Comparison of ENCODE assay signal across 1 cellular context in the genomic region with DNA sequence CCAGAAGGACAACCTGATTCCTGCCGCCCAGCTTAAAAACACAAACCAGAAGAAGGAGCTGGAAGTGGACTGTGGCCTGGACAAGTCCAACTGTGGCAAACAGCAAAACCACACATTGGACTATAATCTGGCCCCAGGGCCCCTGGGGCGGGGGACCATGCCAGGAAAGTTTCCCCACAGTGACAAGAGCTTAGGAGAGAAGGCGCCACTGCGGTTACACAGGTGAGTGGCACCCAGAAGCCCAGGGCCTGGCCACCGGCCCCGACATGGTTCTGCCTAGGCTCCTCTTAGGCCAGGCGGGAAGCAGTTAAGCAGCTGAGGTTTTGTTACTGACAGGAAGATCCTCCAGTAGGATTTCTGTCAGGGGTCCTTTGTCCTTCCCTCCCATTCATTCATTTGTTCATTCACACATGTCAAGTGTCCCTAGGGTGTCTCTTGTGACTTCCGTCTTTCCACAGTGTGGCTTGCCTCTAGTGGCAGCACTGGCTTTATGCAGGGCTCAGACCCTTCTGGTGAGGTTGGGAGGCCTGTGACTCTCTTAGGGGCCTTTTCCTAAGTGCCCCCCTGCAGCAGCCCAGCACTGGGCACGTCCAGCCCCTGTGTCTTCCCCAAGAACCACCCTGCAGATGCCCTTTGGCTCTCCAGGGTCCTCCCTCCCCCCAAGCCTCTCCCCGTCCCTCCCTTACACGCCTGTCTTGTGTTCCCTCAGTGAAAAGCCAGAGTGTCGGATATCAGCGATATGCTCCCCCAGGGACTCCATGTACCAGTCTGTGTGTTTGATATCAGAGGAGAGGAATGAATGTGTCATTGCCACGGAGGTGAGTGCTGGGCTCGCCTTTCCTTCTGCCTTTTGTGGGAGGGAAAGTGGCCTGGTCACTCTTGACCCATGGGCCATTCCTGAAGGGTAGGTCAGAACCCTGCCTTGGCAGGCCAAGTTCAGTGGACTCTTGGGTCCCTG.
TF ChIP-seq lines count a peak whose summit lies in the region.

No MANE protein-coding gene starts in this region.

TF ChIP-seq in HepG2, 621 proteins besides CTCF, POLR2A, EP300 and RAD21 (continued from another document and continues in another):
- TF ChIP-seq, protein P1, sequence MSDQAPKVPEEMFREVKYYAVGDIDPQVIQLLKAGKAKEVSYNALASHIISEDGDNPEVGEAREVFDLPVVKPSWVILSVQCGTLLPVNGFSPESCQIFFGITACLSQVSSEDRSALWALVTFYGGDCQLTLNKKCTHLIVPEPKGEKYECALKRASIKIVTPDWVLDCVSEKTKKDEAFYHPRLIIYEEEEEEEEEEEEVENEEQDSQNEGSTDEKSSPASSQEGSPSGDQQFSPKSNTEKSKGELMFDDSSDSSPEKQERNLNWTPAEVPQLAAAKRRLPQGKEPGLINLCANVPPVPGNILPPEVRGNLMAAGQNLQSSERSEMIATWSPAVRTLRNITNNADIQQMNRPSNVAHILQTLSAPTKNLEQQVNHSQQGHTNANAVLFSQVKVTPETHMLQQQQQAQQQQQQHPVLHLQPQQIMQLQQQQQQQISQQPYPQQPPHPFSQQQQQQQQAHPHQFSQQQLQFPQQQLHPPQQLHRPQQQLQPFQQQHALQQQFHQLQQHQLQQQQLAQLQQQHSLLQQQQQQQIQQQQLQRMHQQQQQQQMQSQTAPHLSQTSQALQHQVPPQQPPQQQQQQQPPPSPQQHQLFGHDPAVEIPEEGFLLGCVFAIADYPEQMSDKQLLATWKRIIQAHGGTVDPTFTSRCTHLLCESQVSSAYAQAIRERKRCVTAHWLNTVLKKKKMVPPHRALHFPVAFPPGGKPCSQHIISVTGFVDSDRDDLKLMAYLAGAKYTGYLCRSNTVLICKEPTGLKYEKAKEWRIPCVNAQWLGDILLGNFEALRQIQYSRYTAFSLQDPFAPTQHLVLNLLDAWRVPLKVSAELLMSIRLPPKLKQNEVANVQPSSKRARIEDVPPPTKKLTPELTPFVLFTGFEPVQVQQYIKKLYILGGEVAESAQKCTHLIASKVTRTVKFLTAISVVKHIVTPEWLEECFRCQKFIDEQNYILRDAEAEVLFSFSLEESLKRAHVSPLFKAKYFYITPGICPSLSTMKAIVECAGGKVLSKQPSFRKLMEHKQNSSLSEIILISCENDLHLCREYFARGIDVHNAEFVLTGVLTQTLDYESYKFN (CRISPR knock-in tag; conservative IDR thresholded peaks at IDR 0.05), result peak; percentile 84
- TF ChIP-seq NR2F6 (IDR thresholded peaks at IDR 0.05), result no peak
- TF ChIP-seq NR2F6 (CRISPR knock-in tag; IDR thresholded peaks at IDR 0.05), result peak; percentile 18; the same call in 1 of the 2 replicates
- TF ChIP-seq ZNF367 (CRISPR knock-in tag; IDR thresholded peaks at IDR 0.05; ENCODE audit: borderline replicate concordance), result no peak
- TF ChIP-seq, protein P2, sequence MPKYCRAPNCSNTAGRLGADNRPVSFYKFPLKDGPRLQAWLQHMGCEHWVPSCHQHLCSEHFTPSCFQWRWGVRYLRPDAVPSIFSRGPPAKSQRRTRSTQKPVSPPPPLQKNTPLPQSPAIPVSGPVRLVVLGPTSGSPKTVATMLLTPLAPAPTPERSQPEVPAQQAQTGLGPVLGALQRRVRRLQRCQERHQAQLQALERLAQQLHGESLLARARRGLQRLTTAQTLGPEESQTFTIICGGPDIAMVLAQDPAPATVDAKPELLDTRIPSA (CRISPR knock-in tag; IDR thresholded peaks at IDR 0.05; ENCODE audit: borderline replicate concordance), result no peak
- no peak for TF ChIP-seq MTF1 (CRISPR knock-in tag; IDR thresholded peaks at IDR 0.05)
- TF ChIP-seq, protein P3, sequence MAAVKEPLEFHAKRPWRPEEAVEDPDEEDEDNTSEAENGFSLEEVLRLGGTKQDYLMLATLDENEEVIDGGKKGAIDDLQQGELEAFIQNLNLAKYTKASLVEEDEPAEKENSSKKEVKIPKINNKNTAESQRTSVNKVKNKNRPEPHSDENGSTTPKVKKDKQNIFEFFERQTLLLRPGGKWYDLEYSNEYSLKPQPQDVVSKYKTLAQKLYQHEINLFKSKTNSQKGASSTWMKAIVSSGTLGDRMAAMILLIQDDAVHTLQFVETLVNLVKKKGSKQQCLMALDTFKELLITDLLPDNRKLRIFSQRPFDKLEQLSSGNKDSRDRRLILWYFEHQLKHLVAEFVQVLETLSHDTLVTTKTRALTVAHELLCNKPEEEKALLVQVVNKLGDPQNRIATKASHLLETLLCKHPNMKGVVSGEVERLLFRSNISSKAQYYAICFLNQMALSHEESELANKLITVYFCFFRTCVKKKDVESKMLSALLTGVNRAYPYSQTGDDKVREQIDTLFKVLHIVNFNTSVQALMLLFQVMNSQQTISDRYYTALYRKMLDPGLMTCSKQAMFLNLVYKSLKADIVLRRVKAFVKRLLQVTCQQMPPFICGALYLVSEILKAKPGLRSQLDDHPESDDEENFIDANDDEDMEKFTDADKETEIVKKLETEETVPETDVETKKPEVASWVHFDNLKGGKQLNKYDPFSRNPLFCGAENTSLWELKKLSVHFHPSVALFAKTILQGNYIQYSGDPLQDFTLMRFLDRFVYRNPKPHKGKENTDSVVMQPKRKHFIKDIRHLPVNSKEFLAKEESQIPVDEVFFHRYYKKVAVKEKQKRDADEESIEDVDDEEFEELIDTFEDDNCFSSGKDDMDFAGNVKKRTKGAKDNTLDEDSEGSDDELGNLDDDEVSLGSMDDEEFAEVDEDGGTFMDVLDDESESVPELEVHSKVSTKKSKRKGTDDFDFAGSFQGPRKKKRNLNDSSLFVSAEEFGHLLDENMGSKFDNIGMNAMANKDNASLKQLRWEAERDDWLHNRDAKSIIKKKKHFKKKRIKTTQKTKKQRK (IDR thresholded peaks at IDR 0.05; ENCODE audit: low read length), result no peak
- TF ChIP-seq, protein P4, sequence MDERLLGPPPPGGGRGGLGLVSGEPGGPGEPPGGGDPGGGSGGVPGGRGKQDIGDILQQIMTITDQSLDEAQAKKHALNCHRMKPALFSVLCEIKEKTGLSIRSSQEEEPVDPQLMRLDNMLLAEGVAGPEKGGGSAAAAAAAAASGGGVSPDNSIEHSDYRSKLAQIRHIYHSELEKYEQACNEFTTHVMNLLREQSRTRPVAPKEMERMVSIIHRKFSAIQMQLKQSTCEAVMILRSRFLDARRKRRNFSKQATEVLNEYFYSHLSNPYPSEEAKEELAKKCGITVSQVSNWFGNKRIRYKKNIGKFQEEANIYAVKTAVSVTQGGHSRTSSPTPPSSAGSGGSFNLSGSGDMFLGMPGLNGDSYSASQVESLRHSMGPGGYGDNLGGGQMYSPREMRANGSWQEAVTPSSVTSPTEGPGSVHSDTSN (CRISPR knock-in tag; IDR thresholded peaks at IDR 0.05), result peak; percentile 53; the same call in 1 of the 2 replicates
- no peak for TF ChIP-seq ZNF282 (IDR thresholded peaks at IDR 0.05; ENCODE audit: partially characterized antibody)
- TF ChIP-seq, protein P5, sequence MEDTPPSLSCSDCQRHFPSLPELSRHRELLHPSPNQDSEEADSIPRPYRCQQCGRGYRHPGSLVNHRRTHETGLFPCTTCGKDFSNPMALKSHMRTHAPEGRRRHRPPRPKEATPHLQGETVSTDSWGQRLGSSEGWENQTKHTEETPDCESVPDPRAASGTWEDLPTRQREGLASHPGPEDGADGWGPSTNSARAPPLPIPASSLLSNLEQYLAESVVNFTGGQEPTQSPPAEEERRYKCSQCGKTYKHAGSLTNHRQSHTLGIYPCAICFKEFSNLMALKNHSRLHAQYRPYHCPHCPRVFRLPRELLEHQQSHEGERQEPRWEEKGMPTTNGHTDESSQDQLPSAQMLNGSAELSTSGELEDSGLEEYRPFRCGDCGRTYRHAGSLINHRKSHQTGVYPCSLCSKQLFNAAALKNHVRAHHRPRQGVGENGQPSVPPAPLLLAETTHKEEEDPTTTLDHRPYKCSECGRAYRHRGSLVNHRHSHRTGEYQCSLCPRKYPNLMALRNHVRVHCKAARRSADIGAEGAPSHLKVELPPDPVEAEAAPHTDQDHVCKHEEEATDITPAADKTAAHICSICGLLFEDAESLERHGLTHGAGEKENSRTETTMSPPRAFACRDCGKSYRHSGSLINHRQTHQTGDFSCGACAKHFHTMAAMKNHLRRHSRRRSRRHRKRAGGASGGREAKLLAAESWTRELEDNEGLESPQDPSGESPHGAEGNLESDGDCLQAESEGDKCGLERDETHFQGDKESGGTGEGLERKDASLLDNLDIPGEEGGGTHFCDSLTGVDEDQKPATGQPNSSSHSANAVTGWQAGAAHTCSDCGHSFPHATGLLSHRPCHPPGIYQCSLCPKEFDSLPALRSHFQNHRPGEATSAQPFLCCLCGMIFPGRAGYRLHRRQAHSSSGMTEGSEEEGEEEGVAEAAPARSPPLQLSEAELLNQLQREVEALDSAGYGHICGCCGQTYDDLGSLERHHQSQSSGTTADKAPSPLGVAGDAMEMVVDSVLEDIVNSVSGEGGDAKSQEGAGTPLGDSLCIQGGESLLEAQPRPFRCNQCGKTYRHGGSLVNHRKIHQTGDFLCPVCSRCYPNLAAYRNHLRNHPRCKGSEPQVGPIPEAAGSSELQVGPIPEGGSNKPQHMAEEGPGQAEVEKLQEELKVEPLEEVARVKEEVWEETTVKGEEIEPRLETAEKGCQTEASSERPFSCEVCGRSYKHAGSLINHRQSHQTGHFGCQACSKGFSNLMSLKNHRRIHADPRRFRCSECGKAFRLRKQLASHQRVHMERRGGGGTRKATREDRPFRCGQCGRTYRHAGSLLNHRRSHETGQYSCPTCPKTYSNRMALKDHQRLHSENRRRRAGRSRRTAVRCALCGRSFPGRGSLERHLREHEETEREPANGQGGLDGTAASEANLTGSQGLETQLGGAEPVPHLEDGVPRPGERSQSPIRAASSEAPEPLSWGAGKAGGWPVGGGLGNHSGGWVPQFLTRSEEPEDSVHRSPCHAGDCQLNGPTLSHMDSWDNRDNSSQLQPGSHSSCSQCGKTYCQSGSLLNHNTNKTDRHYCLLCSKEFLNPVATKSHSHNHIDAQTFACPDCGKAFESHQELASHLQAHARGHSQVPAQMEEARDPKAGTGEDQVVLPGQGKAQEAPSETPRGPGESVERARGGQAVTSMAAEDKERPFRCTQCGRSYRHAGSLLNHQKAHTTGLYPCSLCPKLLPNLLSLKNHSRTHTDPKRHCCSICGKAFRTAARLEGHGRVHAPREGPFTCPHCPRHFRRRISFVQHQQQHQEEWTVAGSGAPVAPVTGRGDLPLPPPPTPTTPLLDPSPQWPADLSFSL (CRISPR knock-in tag; IDR thresholded peaks at IDR 0.05), result no peak
- no peak for TF ChIP-seq HHEX (CRISPR knock-in tag; IDR thresholded peaks at IDR 0.05)
- TF ChIP-seq PHB2 (IDR thresholded peaks at IDR 0.05; ENCODE audit: partially characterized antibody), result no peak
- no peak for TF ChIP-seq BCL6 (CRISPR knock-in tag; IDR thresholded peaks at IDR 0.05)
- TF ChIP-seq, protein P6, sequence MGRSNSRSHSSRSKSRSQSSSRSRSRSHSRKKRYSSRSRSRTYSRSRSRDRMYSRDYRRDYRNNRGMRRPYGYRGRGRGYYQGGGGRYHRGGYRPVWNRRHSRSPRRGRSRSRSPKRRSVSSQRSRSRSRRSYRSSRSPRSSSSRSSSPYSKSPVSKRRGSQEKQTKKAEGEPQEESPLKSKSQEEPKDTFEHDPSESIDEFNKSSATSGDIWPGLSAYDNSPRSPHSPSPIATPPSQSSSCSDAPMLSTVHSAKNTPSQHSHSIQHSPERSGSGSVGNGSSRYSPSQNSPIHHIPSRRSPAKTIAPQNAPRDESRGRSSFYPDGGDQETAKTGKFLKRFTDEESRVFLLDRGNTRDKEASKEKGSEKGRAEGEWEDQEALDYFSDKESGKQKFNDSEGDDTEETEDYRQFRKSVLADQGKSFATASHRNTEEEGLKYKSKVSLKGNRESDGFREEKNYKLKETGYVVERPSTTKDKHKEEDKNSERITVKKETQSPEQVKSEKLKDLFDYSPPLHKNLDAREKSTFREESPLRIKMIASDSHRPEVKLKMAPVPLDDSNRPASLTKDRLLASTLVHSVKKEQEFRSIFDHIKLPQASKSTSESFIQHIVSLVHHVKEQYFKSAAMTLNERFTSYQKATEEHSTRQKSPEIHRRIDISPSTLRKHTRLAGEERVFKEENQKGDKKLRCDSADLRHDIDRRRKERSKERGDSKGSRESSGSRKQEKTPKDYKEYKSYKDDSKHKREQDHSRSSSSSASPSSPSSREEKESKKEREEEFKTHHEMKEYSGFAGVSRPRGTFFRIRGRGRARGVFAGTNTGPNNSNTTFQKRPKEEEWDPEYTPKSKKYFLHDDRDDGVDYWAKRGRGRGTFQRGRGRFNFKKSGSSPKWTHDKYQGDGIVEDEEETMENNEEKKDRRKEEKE (IDR thresholded peaks at IDR 0.05), result no peak
- TF ChIP-seq HMG20A (CRISPR knock-in tag; IDR thresholded peaks at IDR 0.05; ENCODE audit: borderline replicate concordance), result no peak
- 0 out of 2 replicates have a peak, but pooled peaks have one; percentile 19 for TF ChIP-seq ZNF563 (CRISPR knock-in tag; IDR thresholded peaks at IDR 0.05)
- no peak for TF ChIP-seq FOXK1 (CRISPR knock-in tag; IDR thresholded peaks at IDR 0.05; ENCODE audit: borderline replicate concordance, low read depth)
- TF ChIP-seq, protein P7, sequence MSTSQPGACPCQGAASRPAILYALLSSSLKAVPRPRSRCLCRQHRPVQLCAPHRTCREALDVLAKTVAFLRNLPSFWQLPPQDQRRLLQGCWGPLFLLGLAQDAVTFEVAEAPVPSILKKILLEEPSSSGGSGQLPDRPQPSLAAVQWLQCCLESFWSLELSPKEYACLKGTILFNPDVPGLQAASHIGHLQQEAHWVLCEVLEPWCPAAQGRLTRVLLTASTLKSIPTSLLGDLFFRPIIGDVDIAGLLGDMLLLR (CRISPR knock-in tag; IDR thresholded peaks at IDR 0.05), result no peak
- TF ChIP-seq RFX5 (IDR thresholded peaks at IDR 0.05; ENCODE audit: low read depth, low read length), result no peak
- peak; percentile 36; the same call in 1 of the 2 replicates for TF ChIP-seq ZNF652 (CRISPR knock-in tag; IDR thresholded peaks at IDR 0.05; ENCODE audit: borderline replicate concordance, low read depth)
- TF ChIP-seq, protein P8, sequence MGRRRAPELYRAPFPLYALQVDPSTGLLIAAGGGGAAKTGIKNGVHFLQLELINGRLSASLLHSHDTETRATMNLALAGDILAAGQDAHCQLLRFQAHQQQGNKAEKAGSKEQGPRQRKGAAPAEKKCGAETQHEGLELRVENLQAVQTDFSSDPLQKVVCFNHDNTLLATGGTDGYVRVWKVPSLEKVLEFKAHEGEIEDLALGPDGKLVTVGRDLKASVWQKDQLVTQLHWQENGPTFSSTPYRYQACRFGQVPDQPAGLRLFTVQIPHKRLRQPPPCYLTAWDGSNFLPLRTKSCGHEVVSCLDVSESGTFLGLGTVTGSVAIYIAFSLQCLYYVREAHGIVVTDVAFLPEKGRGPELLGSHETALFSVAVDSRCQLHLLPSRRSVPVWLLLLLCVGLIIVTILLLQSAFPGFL (CRISPR knock-in tag; IDR thresholded peaks at IDR 0.05), result no peak
- no peak for TF ChIP-seq HNRNPLL (IDR thresholded peaks at IDR 0.05; ENCODE audit: low read depth, low read length, poor library complexity, severe bottlenecking)
- no peak for TF ChIP-seq PRMT3 (CRISPR knock-in tag; IDR thresholded peaks at IDR 0.05; ENCODE audit: borderline replicate concordance, low read depth)
- TF ChIP-seq, protein P9, sequence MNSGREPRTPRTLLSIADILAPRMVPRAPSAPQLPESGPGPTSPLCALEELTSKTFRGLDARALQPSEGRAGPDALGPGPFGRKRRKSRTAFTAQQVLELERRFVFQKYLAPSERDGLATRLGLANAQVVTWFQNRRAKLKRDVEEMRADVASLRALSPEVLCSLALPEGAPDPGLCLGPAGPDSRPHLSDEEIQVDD (CRISPR knock-in tag; IDR thresholded peaks at IDR 0.05; ENCODE audit: borderline replicate concordance), result 0 out of 2 replicates have a peak, but pooled peaks have one; percentile 57
- TF ChIP-seq ZNF562 (CRISPR knock-in tag; IDR thresholded peaks at IDR 0.05; ENCODE audit: borderline replicate concordance), result no peak
- peak; percentile 45; the same call in 1 of the 2 replicates for TF ChIP-seq ZFX (CRISPR knock-in tag; IDR thresholded peaks at IDR 0.05; ENCODE audit: low read depth)
- TF ChIP-seq RBM22 (optimal IDR thresholded peaks at IDR 0.05; ENCODE audit: low read length), result no peak
- TF ChIP-seq, protein P10, sequence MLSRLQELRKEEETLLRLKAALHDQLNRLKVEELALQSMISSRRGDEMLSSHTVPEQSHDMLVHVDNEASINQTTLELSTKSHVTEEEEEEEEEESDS (CRISPR knock-in tag; IDR thresholded peaks at IDR 0.05; ENCODE audit: borderline replicate concordance), result no peak
